In genomic region chr21:37407719-37408455, GRCh38 we compare ENCODE assay signal across 8 cellular contexts. TPM values are rescaled to one million over a fixed set of nuclear protein-coding genes. Genes with fewer than 3 reads are reported as not detected.
DNase-seq lines count a peak whose midpoint lies in the region; ATAC-seq and TF ChIP-seq lines count a peak whose summit lies in the region.

No MANE protein-coding gene starts in this region.

- H3K9me2 ChIP-seq in OCI-LY1 (ENCODE audit: low read depth, low read length): no peaks in the 10 kb centered on the region

- H3K9me3 ChIP-seq in OCI-LY1 (ENCODE audit: low read length): no peaks in the 10 kb centered on the region
- H3K9me3 ChIP-seq in MG63: peaks cover 8% of the 10 kb centered on the region

- no peak overlapping the region for H2AFZ ChIP-seq in OCI-LY1 (ENCODE audit: low read length)

- no peak for TF ChIP-seq CTCF in OCI-LY1 (IDR thresholded peaks at IDR 0.05; ENCODE audit: low read length)

- H3K27me3 ChIP-seq in OCI-LY1 (ENCODE audit: insufficient read depth, low read length) (no peaks in the 10 kb centered on the region), MG63 (no peaks in the 10 kb centered on the region)

- H3K4me1 ChIP-seq in OCI-LY1 (ENCODE audit: insufficient read depth, low read length, severe bottlenecking): peaks cover 74% of the 10 kb centered on the region

- H3K27ac ChIP-seq in OCI-LY1 (ENCODE audit: low read depth, low read length, poor library complexity, severe bottlenecking): peak overlapping the region; percentile 26

- H3F3A ChIP-seq in OCI-LY1 (ENCODE audit: insufficient read depth, low read length): no peaks in the 10 kb centered on the region

- H3K36me3 ChIP-seq in OCI-LY1 (ENCODE audit: insufficient read depth, low read length): peaks cover 12% of the 10 kb centered on the region
- H3K36me3 ChIP-seq in MG63: no peaks in the 10 kb centered on the region; the same call in 1 of the 2 replicates

- H4K20me1 ChIP-seq in OCI-LY1 (ENCODE audit: insufficient read depth, low read length): peaks cover 4% of the 10 kb centered on the region

- H3K4me3 ChIP-seq in OCI-LY1 (ENCODE audit: low read depth, low read length, poor library complexity, severe bottlenecking) (no peak overlapping the region), MG63 (no peak overlapping the region)

- peak; percentile 44 for ATAC-seq in GM21526 (IDR thresholded peaks at IDR 0.05; ENCODE audit: low FRiP score, unreplicated experiment)
- peak; percentile 94 for ATAC-seq in left lobe of liver

- no peak overlapping the region for H3K9ac ChIP-seq in OCI-LY1 (ENCODE audit: low read length)

- H3K4me2 ChIP-seq in OCI-LY1 (ENCODE audit: low read length): peak overlapping the region; percentile 21; the same call in 1 of the 2 replicates

- H3K79me2 ChIP-seq in OCI-LY1 (ENCODE audit: insufficient read depth, low read length): peaks cover 99% of the 10 kb centered on the region

- peak; percentile 17 for DNase-seq in EL
- no peak for DNase-seq in left lobe of liver (ENCODE audit: low spot score)
- no peak for DNase-seq in stimulated activated CD8-positive, alpha-beta memory T cell treated with anti-CD3 and anti-CD28 coated beads, Interleukin-4, amount 100 ng/mL, for 48 hours
- DNase-seq in MG63: no peak
- no peak for DNase-seq in NCI-H2081 treated with DMSO at 0.1 percent for 48 hours (lab: John Stamatoyannopoulos, UW)
- DNase-seq in HUDEP-2 (lab: John Stamatoyannopoulos, UW; ENCODE audit: unreplicated experiment in 76 of 76): no peak

RNA-seq across cellular contexts. Expression of gene DYRK1A, which starts 41.3 kb away (rescaled TPM):
- total RNA-seq in left lobe of liver: 21.6 TPM
- total RNA-seq in MG63 (2014; rRNA removed; shearing (Covaris generic); ENCODE audit: low replicate concordance): 18.2 and 28.2 TPM in 2 replicates
